20 cellular contexts compared by ENCODE assay signal in the genomic region with DNA sequence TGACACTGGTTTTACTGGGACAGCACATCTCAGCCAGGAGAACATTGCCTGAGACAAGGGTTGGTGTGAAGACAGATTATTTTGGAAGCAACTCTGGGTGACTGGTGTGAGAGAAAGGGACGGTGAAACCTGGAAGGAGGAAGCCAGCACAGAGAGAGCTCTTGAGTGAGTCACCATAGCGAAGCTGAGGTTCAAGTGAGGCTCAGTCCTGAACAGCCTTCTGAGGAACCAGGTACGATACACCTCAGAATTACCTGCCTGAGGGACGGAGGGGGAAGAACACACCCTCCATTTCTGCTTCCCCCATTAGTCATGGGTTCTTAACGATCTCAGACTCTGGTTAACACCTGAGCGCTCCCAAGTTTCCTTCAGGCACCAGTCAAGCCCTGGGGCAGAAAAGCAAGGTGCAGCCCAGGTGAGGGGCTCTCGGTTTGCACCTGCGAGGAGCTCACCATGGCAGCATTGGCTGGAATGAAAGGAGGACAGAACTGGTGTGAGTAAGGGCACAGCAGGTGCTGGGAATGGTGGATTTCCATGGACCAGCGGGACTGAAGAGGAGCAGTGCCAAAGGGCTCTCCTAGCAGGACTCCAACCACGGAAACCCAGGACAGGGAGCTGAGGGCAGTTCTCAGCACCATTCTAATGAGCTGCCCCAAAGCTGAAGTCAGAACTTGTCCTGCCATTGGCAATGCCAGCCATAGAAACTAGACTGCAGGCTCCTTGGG.
"Had no signal": no experiment of that assay in that cellular context is flagged by ENCODE, and none has a peak within 500 bp of the region (broad histone marks: within the 10 kb centered on the region; RNA-seq: fewer than 3 reads in every experiment).

No MANE protein-coding gene starts in this region.

- DNase-seq: NCI-H1092, NCI-H1436, NCI-H187, NCI-H2029, NCI-H2081 treated with DMSO at 0.1 percent for 48 hours, NCI-H2171, NCI-H226, NCI-H446, NCI-H510A, NCI-H524 treated with DMSO at 0.1 percent for 48 hours, NCI-H69, NCI-H774, SHP77, SK-N-SH had no signal

- H3K36me3 Mint-ChIP-seq: IgD-negative memory B cell had no signal

- ATAC-seq: K562 had no signal

- H3K4me1 Mint-ChIP-seq: IgD-negative memory B cell had no signal

- H3K9me3 ChIP-seq: SK-N-SH had no signal

- H3K4me3 ChIP-seq: K562 had no signal

- H3K4me3 Mint-ChIP-seq: IgD-negative memory B cell had no signal

- FAIRE-seq: HTR-8/SVneo, K562, RCC 7860 had no signal

- H3K27ac ChIP-seq: HL-60, RWPE1 had no signal
